ENCODE assay signal across 1 cellular context in the genomic region with DNA sequence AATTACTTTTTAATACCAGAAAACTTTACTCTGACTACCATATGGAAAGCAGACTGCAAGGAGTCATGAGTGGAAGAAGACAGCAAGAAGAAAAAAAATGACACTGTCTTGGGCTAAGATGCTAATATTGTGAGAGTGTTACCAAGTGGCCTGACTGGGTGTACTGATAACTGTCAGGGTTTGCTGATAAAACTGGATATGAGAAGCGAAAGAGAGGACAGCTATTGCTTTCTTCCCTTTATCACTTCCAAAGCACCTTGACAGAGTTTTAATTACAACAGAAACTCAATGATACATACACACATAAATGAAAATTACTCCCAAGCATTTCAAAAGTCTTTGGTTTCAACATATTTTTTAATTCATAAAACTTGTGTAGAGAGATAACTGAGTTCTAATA.
TF ChIP-seq lines count a peak whose summit lies in the region.

No MANE protein-coding gene starts in this region.

TF ChIP-seq in K562, 482 proteins besides CTCF, POLR2A, EP300 and RAD21 (continued from another document and continues in another):
- TF ChIP-seq, protein P1, sequence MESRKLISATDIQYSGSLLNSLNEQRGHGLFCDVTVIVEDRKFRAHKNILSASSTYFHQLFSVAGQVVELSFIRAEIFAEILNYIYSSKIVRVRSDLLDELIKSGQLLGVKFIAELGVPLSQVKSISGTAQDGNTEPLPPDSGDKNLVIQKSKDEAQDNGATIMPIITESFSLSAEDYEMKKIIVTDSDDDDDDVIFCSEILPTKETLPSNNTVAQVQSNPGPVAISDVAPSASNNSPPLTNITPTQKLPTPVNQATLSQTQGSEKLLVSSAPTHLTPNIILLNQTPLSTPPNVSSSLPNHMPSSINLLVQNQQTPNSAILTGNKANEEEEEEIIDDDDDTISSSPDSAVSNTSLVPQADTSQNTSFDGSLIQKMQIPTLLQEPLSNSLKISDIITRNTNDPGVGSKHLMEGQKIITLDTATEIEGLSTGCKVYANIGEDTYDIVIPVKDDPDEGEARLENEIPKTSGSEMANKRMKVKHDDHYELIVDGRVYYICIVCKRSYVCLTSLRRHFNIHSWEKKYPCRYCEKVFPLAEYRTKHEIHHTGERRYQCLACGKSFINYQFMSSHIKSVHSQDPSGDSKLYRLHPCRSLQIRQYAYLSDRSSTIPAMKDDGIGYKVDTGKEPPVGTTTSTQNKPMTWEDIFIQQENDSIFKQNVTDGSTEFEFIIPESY (CRISPR knock-in tag; IDR thresholded peaks at IDR 0.05): no peak
- TF ChIP-seq FOSL1 (tag; conservative IDR thresholded peaks at IDR 0.05) (peak; percentile 57), SP2 (IDR thresholded peaks at IDR 0.05; ENCODE audit: extremely low read depth, low read depth, low read length, poor library complexity, severe bottlenecking) (no peak), GATA2 (CRISPR knock-in tag; IDR thresholded peaks at IDR 0.05) (peak; percentile 44; the same call in 1 of the 2 replicates), CAMTA2 (CRISPR knock-in tag; conservative IDR thresholded peaks at IDR 0.05) (no peak), SRF (CRISPR knock-in tag; IDR thresholded peaks at IDR 0.05) (no peak), CBFA2T2 (conservative IDR thresholded peaks at IDR 0.05) (peak; percentile 88), NR3C1 (CRISPR knock-in tag; IDR thresholded peaks at IDR 0.05) (no peak), NR1H2 (CRISPR knock-in tag; IDR thresholded peaks at IDR 0.05) (no peak), PHF21A (IDR thresholded peaks at IDR 0.05; ENCODE audit: borderline replicate concordance, low read depth) (no peak), SRSF3 (IDR thresholded peaks at IDR 0.05; ENCODE audit: insufficient read depth, low read length) (no peak), GABPA (tag; conservative IDR thresholded peaks at IDR 0.05; ENCODE audit: low read depth) (no peak), ZNF785 (CRISPR knock-in tag; IDR thresholded peaks at IDR 0.05) (no peak), HDAC6 (IDR thresholded peaks at IDR 0.05; ENCODE audit: low read depth, low read length) (no peak), ZNF780A (CRISPR knock-in tag; IDR thresholded peaks at IDR 0.05) (no peak), TCF7L2 (IDR thresholded peaks at IDR 0.05; ENCODE audit: low read depth, low read length) (no peak), MED1 (CRISPR knock-in tag; IDR thresholded peaks at IDR 0.05; ENCODE audit: borderline replicate concordance) (no peak), HDGF (IDR thresholded peaks at IDR 0.05) (no peak), OTX1 (CRISPR knock-in tag; IDR thresholded peaks at IDR 0.05) (no peak), ZBTB17 (CRISPR knock-in tag; IDR thresholded peaks at IDR 0.05) (no peak), RBM25 (IDR thresholded peaks at IDR 0.05; ENCODE audit: low read depth, low read length, severe bottlenecking) (no peak), ZNF589 (CRISPR knock-in tag; IDR thresholded peaks at IDR 0.05; ENCODE audit: low read depth) (no peak), MECOM (CRISPR knock-in tag; IDR thresholded peaks at IDR 0.05) (peak; percentile 59; the same call in 1 of the 2 replicates), DIDO1 (tag; IDR thresholded peaks at IDR 0.05; ENCODE audit: low read depth) (no peak), NEUROD1 (IDR thresholded peaks at IDR 0.05; ENCODE audit: borderline replicate concordance, low read depth, low read length, partially characterized antibody) (peak; percentile 28), ARHGAP35 (IDR thresholded peaks at IDR 0.05; ENCODE audit: partially characterized antibody) (no peak), CHD2 (IDR thresholded peaks at IDR 0.05; ENCODE audit: low read depth, low read length) (no peak), NFE2L1 (tag; IDR thresholded peaks at IDR 0.05; ENCODE audit: borderline replicate concordance, low read depth) (no peak)
- TF ChIP-seq, protein P2, sequence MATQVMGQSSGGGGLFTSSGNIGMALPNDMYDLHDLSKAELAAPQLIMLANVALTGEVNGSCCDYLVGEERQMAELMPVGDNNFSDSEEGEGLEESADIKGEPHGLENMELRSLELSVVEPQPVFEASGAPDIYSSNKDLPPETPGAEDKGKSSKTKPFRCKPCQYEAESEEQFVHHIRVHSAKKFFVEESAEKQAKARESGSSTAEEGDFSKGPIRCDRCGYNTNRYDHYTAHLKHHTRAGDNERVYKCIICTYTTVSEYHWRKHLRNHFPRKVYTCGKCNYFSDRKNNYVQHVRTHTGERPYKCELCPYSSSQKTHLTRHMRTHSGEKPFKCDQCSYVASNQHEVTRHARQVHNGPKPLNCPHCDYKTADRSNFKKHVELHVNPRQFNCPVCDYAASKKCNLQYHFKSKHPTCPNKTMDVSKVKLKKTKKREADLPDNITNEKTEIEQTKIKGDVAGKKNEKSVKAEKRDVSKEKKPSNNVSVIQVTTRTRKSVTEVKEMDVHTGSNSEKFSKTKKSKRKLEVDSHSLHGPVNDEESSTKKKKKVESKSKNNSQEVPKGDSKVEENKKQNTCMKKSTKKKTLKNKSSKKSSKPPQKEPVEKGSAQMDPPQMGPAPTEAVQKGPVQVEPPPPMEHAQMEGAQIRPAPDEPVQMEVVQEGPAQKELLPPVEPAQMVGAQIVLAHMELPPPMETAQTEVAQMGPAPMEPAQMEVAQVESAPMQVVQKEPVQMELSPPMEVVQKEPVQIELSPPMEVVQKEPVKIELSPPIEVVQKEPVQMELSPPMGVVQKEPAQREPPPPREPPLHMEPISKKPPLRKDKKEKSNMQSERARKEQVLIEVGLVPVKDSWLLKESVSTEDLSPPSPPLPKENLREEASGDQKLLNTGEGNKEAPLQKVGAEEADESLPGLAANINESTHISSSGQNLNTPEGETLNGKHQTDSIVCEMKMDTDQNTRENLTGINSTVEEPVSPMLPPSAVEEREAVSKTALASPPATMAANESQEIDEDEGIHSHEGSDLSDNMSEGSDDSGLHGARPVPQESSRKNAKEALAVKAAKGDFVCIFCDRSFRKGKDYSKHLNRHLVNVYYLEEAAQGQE (CRISPR knock-in tag; IDR thresholded peaks at IDR 0.05; ENCODE audit: low read depth): no peak
- TF ChIP-seq, protein P3, sequence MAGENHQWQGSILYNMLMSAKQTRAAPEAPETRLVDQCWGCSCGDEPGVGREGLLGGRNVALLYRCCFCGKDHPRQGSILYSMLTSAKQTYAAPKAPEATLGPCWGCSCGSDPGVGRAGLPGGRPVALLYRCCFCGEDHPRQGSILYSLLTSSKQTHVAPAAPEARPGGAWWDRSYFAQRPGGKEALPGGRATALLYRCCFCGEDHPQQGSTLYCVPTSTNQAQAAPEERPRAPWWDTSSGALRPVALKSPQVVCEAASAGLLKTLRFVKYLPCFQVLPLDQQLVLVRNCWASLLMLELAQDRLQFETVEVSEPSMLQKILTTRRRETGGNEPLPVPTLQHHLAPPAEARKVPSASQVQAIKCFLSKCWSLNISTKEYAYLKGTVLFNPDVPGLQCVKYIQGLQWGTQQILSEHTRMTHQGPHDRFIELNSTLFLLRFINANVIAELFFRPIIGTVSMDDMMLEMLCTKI (IDR thresholded peaks at IDR 0.05; ENCODE audit: partially characterized antibody): no peak
- TF ChIP-seq, protein P4, sequence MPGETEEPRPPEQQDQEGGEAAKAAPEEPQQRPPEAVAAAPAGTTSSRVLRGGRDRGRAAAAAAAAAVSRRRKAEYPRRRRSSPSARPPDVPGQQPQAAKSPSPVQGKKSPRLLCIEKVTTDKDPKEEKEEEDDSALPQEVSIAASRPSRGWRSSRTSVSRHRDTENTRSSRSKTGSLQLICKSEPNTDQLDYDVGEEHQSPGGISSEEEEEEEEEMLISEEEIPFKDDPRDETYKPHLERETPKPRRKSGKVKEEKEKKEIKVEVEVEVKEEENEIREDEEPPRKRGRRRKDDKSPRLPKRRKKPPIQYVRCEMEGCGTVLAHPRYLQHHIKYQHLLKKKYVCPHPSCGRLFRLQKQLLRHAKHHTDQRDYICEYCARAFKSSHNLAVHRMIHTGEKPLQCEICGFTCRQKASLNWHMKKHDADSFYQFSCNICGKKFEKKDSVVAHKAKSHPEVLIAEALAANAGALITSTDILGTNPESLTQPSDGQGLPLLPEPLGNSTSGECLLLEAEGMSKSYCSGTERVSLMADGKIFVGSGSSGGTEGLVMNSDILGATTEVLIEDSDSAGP (CRISPR knock-in tag; IDR thresholded peaks at IDR 0.05): no peak
- TF ChIP-seq, protein P5, sequence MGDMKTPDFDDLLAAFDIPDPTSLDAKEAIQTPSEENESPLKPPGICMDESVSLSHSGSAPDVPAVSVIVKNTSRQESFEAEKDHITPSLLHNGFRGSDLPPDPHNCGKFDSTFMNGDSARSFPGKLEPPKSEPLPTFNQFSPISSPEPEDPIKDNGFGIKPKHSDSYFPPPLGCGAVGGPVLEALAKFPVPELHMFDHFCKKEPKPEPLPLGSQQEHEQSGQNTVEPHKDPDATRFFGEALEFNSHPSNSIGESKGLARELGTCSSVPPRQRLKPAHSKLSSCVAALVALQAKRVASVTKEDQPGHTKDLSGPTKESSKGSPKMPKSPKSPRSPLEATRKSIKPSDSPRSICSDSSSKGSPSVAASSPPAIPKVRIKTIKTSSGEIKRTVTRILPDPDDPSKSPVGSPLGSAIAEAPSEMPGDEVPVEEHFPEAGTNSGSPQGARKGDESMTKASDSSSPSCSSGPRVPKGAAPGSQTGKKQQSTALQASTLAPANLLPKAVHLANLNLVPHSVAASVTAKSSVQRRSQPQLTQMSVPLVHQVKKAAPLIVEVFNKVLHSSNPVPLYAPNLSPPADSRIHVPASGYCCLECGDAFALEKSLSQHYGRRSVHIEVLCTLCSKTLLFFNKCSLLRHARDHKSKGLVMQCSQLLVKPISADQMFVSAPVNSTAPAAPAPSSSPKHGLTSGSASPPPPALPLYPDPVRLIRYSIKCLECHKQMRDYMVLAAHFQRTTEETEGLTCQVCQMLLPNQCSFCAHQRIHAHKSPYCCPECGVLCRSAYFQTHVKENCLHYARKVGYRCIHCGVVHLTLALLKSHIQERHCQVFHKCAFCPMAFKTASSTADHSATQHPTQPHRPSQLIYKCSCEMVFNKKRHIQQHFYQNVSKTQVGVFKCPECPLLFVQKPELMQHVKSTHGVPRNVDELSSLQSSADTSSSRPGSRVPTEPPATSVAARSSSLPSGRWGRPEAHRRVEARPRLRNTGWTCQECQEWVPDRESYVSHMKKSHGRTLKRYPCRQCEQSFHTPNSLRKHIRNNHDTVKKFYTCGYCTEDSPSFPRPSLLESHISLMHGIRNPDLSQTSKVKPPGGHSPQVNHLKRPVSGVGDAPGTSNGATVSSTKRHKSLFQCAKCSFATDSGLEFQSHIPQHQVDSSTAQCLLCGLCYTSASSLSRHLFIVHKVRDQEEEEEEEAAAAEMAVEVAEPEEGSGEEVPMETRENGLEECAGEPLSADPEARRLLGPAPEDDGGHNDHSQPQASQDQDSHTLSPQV (IDR thresholded peaks at IDR 0.05): no peak
- TF ChIP-seq, protein P6, sequence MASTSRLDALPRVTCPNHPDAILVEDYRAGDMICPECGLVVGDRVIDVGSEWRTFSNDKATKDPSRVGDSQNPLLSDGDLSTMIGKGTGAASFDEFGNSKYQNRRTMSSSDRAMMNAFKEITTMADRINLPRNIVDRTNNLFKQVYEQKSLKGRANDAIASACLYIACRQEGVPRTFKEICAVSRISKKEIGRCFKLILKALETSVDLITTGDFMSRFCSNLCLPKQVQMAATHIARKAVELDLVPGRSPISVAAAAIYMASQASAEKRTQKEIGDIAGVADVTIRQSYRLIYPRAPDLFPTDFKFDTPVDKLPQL (IDR thresholded peaks at IDR 0.05; ENCODE audit: extremely low read depth, insufficient read length): no peak
- TF ChIP-seq, protein P7, sequence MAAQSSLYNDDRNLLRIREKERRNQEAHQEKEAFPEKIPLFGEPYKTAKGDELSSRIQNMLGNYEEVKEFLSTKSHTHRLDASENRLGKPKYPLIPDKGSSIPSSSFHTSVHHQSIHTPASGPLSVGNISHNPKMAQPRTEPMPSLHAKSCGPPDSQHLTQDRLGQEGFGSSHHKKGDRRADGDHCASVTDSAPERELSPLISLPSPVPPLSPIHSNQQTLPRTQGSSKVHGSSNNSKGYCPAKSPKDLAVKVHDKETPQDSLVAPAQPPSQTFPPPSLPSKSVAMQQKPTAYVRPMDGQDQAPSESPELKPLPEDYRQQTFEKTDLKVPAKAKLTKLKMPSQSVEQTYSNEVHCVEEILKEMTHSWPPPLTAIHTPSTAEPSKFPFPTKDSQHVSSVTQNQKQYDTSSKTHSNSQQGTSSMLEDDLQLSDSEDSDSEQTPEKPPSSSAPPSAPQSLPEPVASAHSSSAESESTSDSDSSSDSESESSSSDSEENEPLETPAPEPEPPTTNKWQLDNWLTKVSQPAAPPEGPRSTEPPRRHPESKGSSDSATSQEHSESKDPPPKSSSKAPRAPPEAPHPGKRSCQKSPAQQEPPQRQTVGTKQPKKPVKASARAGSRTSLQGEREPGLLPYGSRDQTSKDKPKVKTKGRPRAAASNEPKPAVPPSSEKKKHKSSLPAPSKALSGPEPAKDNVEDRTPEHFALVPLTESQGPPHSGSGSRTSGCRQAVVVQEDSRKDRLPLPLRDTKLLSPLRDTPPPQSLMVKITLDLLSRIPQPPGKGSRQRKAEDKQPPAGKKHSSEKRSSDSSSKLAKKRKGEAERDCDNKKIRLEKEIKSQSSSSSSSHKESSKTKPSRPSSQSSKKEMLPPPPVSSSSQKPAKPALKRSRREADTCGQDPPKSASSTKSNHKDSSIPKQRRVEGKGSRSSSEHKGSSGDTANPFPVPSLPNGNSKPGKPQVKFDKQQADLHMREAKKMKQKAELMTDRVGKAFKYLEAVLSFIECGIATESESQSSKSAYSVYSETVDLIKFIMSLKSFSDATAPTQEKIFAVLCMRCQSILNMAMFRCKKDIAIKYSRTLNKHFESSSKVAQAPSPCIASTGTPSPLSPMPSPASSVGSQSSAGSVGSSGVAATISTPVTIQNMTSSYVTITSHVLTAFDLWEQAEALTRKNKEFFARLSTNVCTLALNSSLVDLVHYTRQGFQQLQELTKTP (IDR thresholded peaks at IDR 0.05; ENCODE audit: low read depth in 1 of 2, partially characterized antibody in 2 of 2): no peak
- TF ChIP-seq, protein P8, sequence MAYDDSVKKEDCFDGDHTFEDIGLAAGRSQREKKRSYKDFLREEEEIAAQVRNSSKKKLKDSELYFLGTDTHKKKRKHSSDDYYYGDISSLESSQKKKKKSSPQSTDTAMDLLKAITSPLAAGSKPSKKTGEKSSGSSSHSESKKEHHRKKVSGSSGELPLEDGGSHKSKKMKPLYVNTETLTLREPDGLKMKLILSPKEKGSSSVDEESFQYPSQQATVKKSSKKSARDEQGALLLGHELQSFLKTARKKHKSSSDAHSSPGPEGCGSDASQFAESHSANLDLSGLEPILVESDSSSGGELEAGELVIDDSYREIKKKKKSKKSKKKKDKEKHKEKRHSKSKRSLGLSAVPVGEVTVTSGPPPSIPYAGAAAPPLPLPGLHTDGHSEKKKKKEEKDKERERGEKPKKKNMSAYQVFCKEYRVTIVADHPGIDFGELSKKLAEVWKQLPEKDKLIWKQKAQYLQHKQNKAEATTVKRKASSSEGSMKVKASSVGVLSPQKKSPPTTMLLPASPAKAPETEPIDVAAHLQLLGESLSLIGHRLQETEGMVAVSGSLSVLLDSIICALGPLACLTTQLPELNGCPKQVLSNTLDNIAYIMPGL (CRISPR knock-in tag; IDR thresholded peaks at IDR 0.05): no peak
- TF ChIP-seq, protein P9, sequence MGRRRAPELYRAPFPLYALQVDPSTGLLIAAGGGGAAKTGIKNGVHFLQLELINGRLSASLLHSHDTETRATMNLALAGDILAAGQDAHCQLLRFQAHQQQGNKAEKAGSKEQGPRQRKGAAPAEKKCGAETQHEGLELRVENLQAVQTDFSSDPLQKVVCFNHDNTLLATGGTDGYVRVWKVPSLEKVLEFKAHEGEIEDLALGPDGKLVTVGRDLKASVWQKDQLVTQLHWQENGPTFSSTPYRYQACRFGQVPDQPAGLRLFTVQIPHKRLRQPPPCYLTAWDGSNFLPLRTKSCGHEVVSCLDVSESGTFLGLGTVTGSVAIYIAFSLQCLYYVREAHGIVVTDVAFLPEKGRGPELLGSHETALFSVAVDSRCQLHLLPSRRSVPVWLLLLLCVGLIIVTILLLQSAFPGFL (CRISPR knock-in tag; IDR thresholded peaks at IDR 0.05): no peak
- TF ChIP-seq, protein P10, sequence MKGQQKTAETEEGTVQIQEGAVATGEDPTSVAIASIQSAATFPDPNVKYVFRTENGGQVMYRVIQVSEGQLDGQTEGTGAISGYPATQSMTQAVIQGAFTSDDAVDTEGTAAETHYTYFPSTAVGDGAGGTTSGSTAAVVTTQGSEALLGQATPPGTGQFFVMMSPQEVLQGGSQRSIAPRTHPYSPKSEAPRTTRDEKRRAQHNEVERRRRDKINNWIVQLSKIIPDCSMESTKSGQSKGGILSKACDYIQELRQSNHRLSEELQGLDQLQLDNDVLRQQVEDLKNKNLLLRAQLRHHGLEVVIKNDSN (CRISPR knock-in tag; IDR thresholded peaks at IDR 0.05): no peak
